11 cellular contexts compared by ENCODE assay signal in genomic region chr17:80931421-80932265, GRCh38. TPM values are rescaled to one million over a fixed set of nuclear protein-coding genes. Genes with fewer than 3 reads are reported as not detected.
DNase-seq lines count a peak whose midpoint lies in the region; ATAC-seq and TF ChIP-seq lines count a peak whose summit lies in the region.
"Had no signal": no experiment of that assay in that cellular context is flagged by ENCODE, and none has a peak within 500 bp of the region (broad histone marks: within the 10 kb centered on the region; RNA-seq: fewer than 3 reads in every experiment).

No MANE protein-coding gene starts in this region.

- H3K27me3 ChIP-seq in naive thymus-derived CD4-positive, alpha-beta T cell (ENCODE audit: control insufficient read depth in 2 of 2, insufficient read depth in 2 of 2, low read length in 2 of 2) = no peaks in the 10 kb centered on the region

- H3K36me3 Mint-ChIP-seq in brain = peaks cover 31% of the 10 kb centered on the region
- peaks cover 15 to 39% (median 23%) of the 10 kb centered on the region in 5 donors for H3K36me3 Mint-ChIP-seq in naive thymus-derived CD4-positive, alpha-beta T cell

- DNase-seq in AG10803 (ENCODE audit: low read depth) (peak; percentile 90), HEK293T (ENCODE audit: extremely low spot score) (peak; percentile 73), medulla oblongata (ENCODE audit: extremely low spot score) (peak; percentile 12), NCI-H2029 (lab: John Stamatoyannopoulos, UW) (no peak)
- no peak for DNase-seq in naive thymus-derived CD4-positive, alpha-beta T cell
- DNase-seq: DMS53, NCI-H1105 treated with DMSO at 0.1 percent for 48 hours had no signal

- intact Hi-C loops in naive thymus-derived CD4-positive, alpha-beta T cell (cut with micrococcal nuclease) = no loop called here

- ATAC-seq in GM18498 (IDR thresholded peaks at IDR 0.05; ENCODE audit: unreplicated experiment) (no peak), HG02642 (IDR thresholded peaks at IDR 0.05; ENCODE audit: poor library complexity, unreplicated experiment) (no peak)
- ATAC-seq in naive thymus-derived CD4-positive, alpha-beta T cell = no peak

- peaks cover 51% of the 10 kb centered on the region for H3K4me1 Mint-ChIP-seq in brain
- peaks cover 0 to 6% (median 4%) of the 10 kb centered on the region in 7 donors for H3K4me1 Mint-ChIP-seq in naive thymus-derived CD4-positive, alpha-beta T cell

- no peaks in the 10 kb centered on the region for H3K9me3 ChIP-seq in naive thymus-derived CD4-positive, alpha-beta T cell (ENCODE audit: control insufficient read depth in 2 of 3, low read length in 3 of 3)

- peak overlapping the region in 4 of 5 experiments; percentile 56 to 87 (median 80) for H3K27ac Mint-ChIP-seq in brain
- H3K27ac Mint-ChIP-seq in naive thymus-derived CD4-positive, alpha-beta T cell = no peak overlapping the region

- no peaks in the 10 kb centered on the region for H3K4me1 ChIP-seq in naive thymus-derived CD4-positive, alpha-beta T cell (ENCODE audit: control insufficient read depth in 2 of 2, insufficient read depth in 2 of 2, low read length in 2 of 2)

- H3K9me3 Mint-ChIP-seq in brain = peaks cover 0 to 3% (median 0%) of the 10 kb centered on the region in 5 experiments
- H3K9me3 Mint-ChIP-seq in naive thymus-derived CD4-positive, alpha-beta T cell = peaks cover 0 to 4% (median 0%) of the 10 kb centered on the region in 11 donors
- H3K9me3 Mint-ChIP-seq: central memory CD8-positive, alpha-beta T cell had no signal

- H3K36me3 ChIP-seq in naive thymus-derived CD4-positive, alpha-beta T cell (ENCODE audit: control insufficient read depth in 2 of 3, insufficient read depth in 3 of 3, low read length in 3 of 3) = peaks cover 0 to 42% (median 0%) of the 10 kb centered on the region in 3 experiments

- H3K27ac ChIP-seq in naive thymus-derived CD4-positive, alpha-beta T cell (ENCODE audit: low read depth, low read length) = no peak overlapping the region

- H3K4me3 Mint-ChIP-seq in brain = no peak overlapping the region
- no peak overlapping the region for H3K4me3 Mint-ChIP-seq in naive thymus-derived CD4-positive, alpha-beta T cell
- H3K4me3 Mint-ChIP-seq: central memory CD8-positive, alpha-beta T cell had no signal

- POLR2A ChIA-PET in HEK293T (lab: Yijun Ruan, JAX) = interaction anchor here (2.8 kb wide), 1 partner anchor 477 kb away, joined by 12 read pairs; no protein-coding TSS in a partner anchor
- POLR2A ChIA-PET in naive thymus-derived CD4-positive, alpha-beta T cell (lab: Charles Lee) = no interaction called here

- CTCF ChIA-PET in HEK293T (lab: Yijun Ruan, JAX) = no interaction called here
- CTCF ChIA-PET in naive thymus-derived CD4-positive, alpha-beta T cell (lab: Charles Lee) = no interaction called here

- peaks cover 4% of the 10 kb centered on the region for H3K27me3 Mint-ChIP-seq in brain
- H3K27me3 Mint-ChIP-seq in naive thymus-derived CD4-positive, alpha-beta T cell = no peaks in the 10 kb centered on the region
- H3K27me3 Mint-ChIP-seq: central memory CD8-positive, alpha-beta T cell had no signal

- no peak overlapping the region for H3K4me3 ChIP-seq in AG10803 (ENCODE audit: low read length)
- no peak overlapping the region for H3K4me3 ChIP-seq in naive thymus-derived CD4-positive, alpha-beta T cell (ENCODE audit: low read length)

- TF ChIP-seq CTCF in AG10803 (conservative IDR thresholded peaks at IDR 0.05; ENCODE audit: low read length) (no peak), brain (conservative IDR thresholded peaks at IDR 0.05) (no peak)

TF ChIP-seq in HEK293T, 16 proteins besides CTCF, POLR2A, EP300 and RAD21:
- TF ChIP-seq ARNT (IDR thresholded peaks at IDR 0.05) = no peak
- no peak for TF ChIP-seq SUZ12 (IDR thresholded peaks at IDR 0.05)
- no peak for TF ChIP-seq LEF1 (IDR thresholded peaks at IDR 0.05; ENCODE audit: borderline replicate concordance)
- no peak for TF ChIP-seq HDGF (IDR thresholded peaks at IDR 0.05; ENCODE audit: borderline replicate concordance)
- no peak for TF ChIP-seq L3MBTL2 (conservative IDR thresholded peaks at IDR 0.05)
- no peak for TF ChIP-seq FOXM1 (IDR thresholded peaks at IDR 0.05; ENCODE audit: borderline replicate concordance)
- no peak for TF ChIP-seq NFRKB (IDR thresholded peaks at IDR 0.05)
- no peak for TF ChIP-seq FOXK2 (IDR thresholded peaks at IDR 0.05)
- no peak for TF ChIP-seq FOXA1 (IDR thresholded peaks at IDR 0.05)
- no peak for TF ChIP-seq SP1 (IDR thresholded peaks at IDR 0.05)
- no peak for TF ChIP-seq ELF4 (IDR thresholded peaks at IDR 0.05)
- no peak for TF ChIP-seq CTBP1 (IDR thresholded peaks at IDR 0.05; ENCODE audit: borderline replicate concordance)
- TF ChIP-seq PKNOX1 (IDR thresholded peaks at IDR 0.05) = no peak
- TF ChIP-seq BHLHE40 (IDR thresholded peaks at IDR 0.05; ENCODE audit: borderline replicate concordance) = no peak
- no peak for TF ChIP-seq TARDBP (IDR thresholded peaks at IDR 0.05)
- TF ChIP-seq ZNF384 (IDR thresholded peaks at IDR 0.05) = no peak

RNA-seq across cellular contexts. Expression of gene CHMP6, which starts 60.0 kb away (rescaled TPM):
- polyA plus RNA-seq in brain (ENCODE audit: insufficient read depth, low read depth, low replicate concordance) = 35.2 TPM
- 10 to 100 TPM; 26.4 to 49.9 (median 41.7) TPM for total RNA-seq in naive thymus-derived CD4-positive, alpha-beta T cell
- 10 to 100 TPM; 49.8 to 55.4 TPM for polyA plus RNA-seq in naive thymus-derived CD4-positive, alpha-beta T cell

Comparison
In these comparisons a context has a peak if more than half of its experiments do, and no peak if none do; other contexts are left out.
1. DNase-seq: peak in AG10803 (single experiment), HEK293T (single experiment) and medulla oblongata (single experiment); none in naive thymus-derived CD4-positive, alpha-beta T cell (0 of 9) and NCI-H2029 (single experiment).
2. H3K27ac Mint-ChIP-seq: peak in brain (4 of 5); none in naive thymus-derived CD4-positive, alpha-beta T cell (0 of 9).